Comparison of ENCODE assay signal across 10 cellular contexts in genomic region chr3:44988073-44988472, GRCh38. TPM values are rescaled to one million over a fixed set of nuclear protein-coding genes. Genes with fewer than 3 reads are reported as not detected.
A peak's percentile ranks its signal among the peaks of the same experiment; 100 is the strongest.
DNase-seq lines count a peak whose midpoint lies in the region; ATAC-seq and TF ChIP-seq lines count a peak whose summit lies in the region.
"Had no signal": no experiment of that assay in that cellular context is flagged by ENCODE, and none has a peak within 500 bp of the region (broad histone marks: within the 10 kb centered on the region; RNA-seq: fewer than 3 reads in every experiment).

No MANE protein-coding gene starts in this region.

- TF ChIP-seq EP300 in SK-N-SH (IDR thresholded peaks at IDR 0.05; ENCODE audit: borderline replicate concordance in 1 of 2, low read depth in 1 of 2, low read length in 1 of 2), result no peak

- 100% methylated on average over 2 of the region's 2 CpGs for WGBS in SK-N-SH (ENCODE audit: low lambda C conversion rate)

- peaks cover 34% of the 10 kb centered on the region for H3K79me2 ChIP-seq in SK-N-SH (ENCODE audit: insufficient read depth)

- H3K4me3 ChIP-seq in A673 (ENCODE audit: low read depth, low read length, poor library complexity, severe bottlenecking) (no peak overlapping the region), SK-N-SH (ENCODE audit: low read depth in 2 of 2, low read length in 1 of 2) (no peak overlapping the region), foreskin fibroblast (ENCODE audit: low read depth in 1 of 2, low read length in 2 of 2) (no peak overlapping the region)

- peak; percentile 22; the same call in 1 of the 2 replicates for TF ChIP-seq RAD21 in SK-N-SH (IDR thresholded peaks at IDR 0.05; ENCODE audit: low read length)

- no peak for ATAC-seq in HG03378 (IDR thresholded peaks at IDR 0.05; ENCODE audit: unreplicated experiment)
- no peak for ATAC-seq in HG03342 (IDR thresholded peaks at IDR 0.05; ENCODE audit: unreplicated experiment)
- ATAC-seq: activated naive CD8-positive, alpha-beta T cell treated with anti-CD3 and anti-CD28 coated beads, Interleukin-2, amount 50 U/mL, for 24 hours had no signal

- H3K36me3 ChIP-seq in A673 (ENCODE audit: insufficient read depth, low read length, poor library complexity, severe bottlenecking) (peaks cover 35% of the 10 kb centered on the region), SK-N-SH (replicated peaks in 1 of 2; ENCODE audit: control insufficient read depth in 1 of 2, insufficient read depth in 2 of 2, low read length in 1 of 2) (peaks cover 11 to 32% of the 10 kb centered on the region in 2 experiments)

- peak overlapping the region; percentile 50 for H3K27ac ChIP-seq in A673 (ENCODE audit: low read depth, low read length, poor library complexity, severe bottlenecking)
- no peak overlapping the region for H3K27ac ChIP-seq in SK-N-SH (ENCODE audit: low read depth in 2 of 2, low read length in 1 of 2)

- no peaks in the 10 kb centered on the region for H4K20me1 ChIP-seq in SK-N-SH (ENCODE audit: insufficient read depth)

- peak; percentile 50 for TF ChIP-seq CTCF in A673 (conservative IDR thresholded peaks at IDR 0.05; ENCODE audit: low read depth, low read length)
- TF ChIP-seq CTCF in GM12872 (IDR thresholded peaks at IDR 0.05; ENCODE audit: insufficient read depth, low read depth, low read length), result peak; percentile 53; the same call in 2 of the 3 replicates
- TF ChIP-seq CTCF in SK-N-SH (IDR thresholded peaks at IDR 0.05), result peak; percentile 61
- peak; percentile 52 for TF ChIP-seq CTCF in foreskin fibroblast (IDR thresholded peaks at IDR 0.05; ENCODE audit: low read depth, low read length)

- no TSS peak for BruUV-seq in A673 (replicated peaks; lab: Mats Ljungman, UMichigan)

- no peak overlapping the region for H2AFZ ChIP-seq in SK-N-SH (ENCODE audit: low read depth)

- H3K9me3 ChIP-seq in A673 (ENCODE audit: low read depth, low read length, poor library complexity, severe bottlenecking), result no peaks in the 10 kb centered on the region
- H3K9me3 ChIP-seq in SK-N-SH, result no peaks in the 10 kb centered on the region

- H3K4me2 ChIP-seq in SK-N-SH, result no peak overlapping the region

- H3K27me3 ChIP-seq in A673 (replicated peaks; ENCODE audit: insufficient read depth, low read depth, low read length, poor library complexity) (no peaks in the 10 kb centered on the region), SK-N-SH (ENCODE audit: insufficient read depth) (no peaks in the 10 kb centered on the region)

- DNase-seq in A673 (ENCODE audit: low spot score), result peak; percentile 43
- DNase-seq in SK-N-SH, result peak; percentile 34
- DNase-seq in foreskin fibroblast, result peak in 1 of 2 donors; percentile 42
- no peak for DNase-seq in stimulated activated CD8-positive, alpha-beta memory T cell treated with anti-CD3 and anti-CD28 coated beads, Interleukin-4, amount 100 ng/mL, for 48 hours
- DNase-seq in HT-29 (ENCODE audit: low spot score), result no peak
- DNase-seq: activated naive CD8-positive, alpha-beta T cell treated with anti-CD3 and anti-CD28 coated beads, Interleukin-2, amount 50 U/mL, for 24 hours; GDM1 had no signal

- CTCF ChIA-PET in A673 (lab: Charles Lee), result no interaction called here
- CTCF ChIA-PET in SK-N-SH (lab: Yijun Ruan, JAX), result interaction anchor here (1.0 to 2.5 kb wide), 5 partner anchors 10 to 27 kb away, joined by 3 to 9 read pairs (median 4); partner anchors contain the start of genes EXOSC7 and ZDHHC3

- no peaks in the 10 kb centered on the region for H3K9me2 ChIP-seq in SK-N-SH

- H3F3A ChIP-seq in SK-N-SH (replicated peaks; ENCODE audit: insufficient read depth), result no peaks in the 10 kb centered on the region

- intact Hi-C loops in A673 (cut with micrococcal nuclease; ENCODE audit: unreplicated experiment), result no loop called here

- H3K9ac ChIP-seq in SK-N-SH, result no peak overlapping the region

- POLR2A ChIA-PET in A673 (lab: Charles Lee; ENCODE audit: low non-redundant PET) (no interaction called here), SK-N-SH (lab: Yijun Ruan, JAX) (no interaction called here)

- H3K4me1 ChIP-seq in A673 (ENCODE audit: insufficient read depth, low read length, poor library complexity, severe bottlenecking) (peaks cover 11% of the 10 kb centered on the region), SK-N-SH (ENCODE audit: control insufficient read depth in 1 of 2, insufficient read depth in 2 of 2, low read depth in 1 of 2, low read length in 1 of 2) (peaks cover under 1 to 5% of the 10 kb centered on the region in 2 experiments; a peak in 2 of 4 replicates)

TF ChIP-seq in SK-N-SH, 30 proteins besides CTCF, POLR2A, EP300 and RAD21:
- TF ChIP-seq PBX3 (IDR thresholded peaks at IDR 0.05) (no peak), SIN3A (IDR thresholded peaks at IDR 0.05; ENCODE audit: borderline replicate concordance, low read depth, low read length) (no peak), FOXJ3 (CRISPR knock-in tag; IDR thresholded peaks at IDR 0.05) (no peak), TEAD4 (IDR thresholded peaks at IDR 0.05; ENCODE audit: borderline replicate concordance, insufficient read depth) (no peak), NRF1 (IDR thresholded peaks at IDR 0.05; ENCODE audit: low read depth, low read length) (no peak), EZH2phosphoT487 (IDR thresholded peaks at IDR 0.05; ENCODE audit: borderline replicate concordance, low read depth) (no peak), NFIC (IDR thresholded peaks at IDR 0.05; ENCODE audit: borderline replicate concordance) (no peak), ZBTB33 (IDR thresholded peaks at IDR 0.05; ENCODE audit: borderline replicate concordance, low read depth) (no peak), JUND (IDR thresholded peaks at IDR 0.05) (no peak), IRF3 (IDR thresholded peaks at IDR 0.05; ENCODE audit: low read depth, low read length) (no peak), ELF1 (IDR thresholded peaks at IDR 0.05) (no peak)

RNA-seq across cellular contexts. Expression of gene EXOSC7, which starts 12.0 kb away (rescaled TPM):
- total RNA-seq in A673 (2021), result 47.4 and 57.3 TPM in 2 replicates
- polyA plus RNA-seq in SK-N-SH (2012; rRNA removed), result 83.5 and 96.4 TPM in 2 replicates
- polyA plus RNA-seq in SK-N-SH (2012; cell fraction: cytosol; rRNA removed), result 94.3 and 94.9 TPM in 2 replicates
- 66.6 and 68.4 TPM in 2 replicates for polyA plus RNA-seq in SK-N-SH (2012; cell fraction: nucleus; rRNA removed)
- total RNA-seq in HT-29 (2014; rRNA removed; shearing (Covaris generic)), result 35.2 and 45.8 TPM in 2 replicates

RNA-seq across cellular contexts. Expression of gene ZDHHC3, which starts 12.1 kb away (rescaled TPM):
- total RNA-seq in A673 (2021), result 94.7 and 95.2 TPM in 2 replicates
- 60.7 and 72.3 TPM in 2 replicates for polyA plus RNA-seq in SK-N-SH (2012; rRNA removed)
- 45.7 and 63.4 TPM in 2 replicates for polyA plus RNA-seq in SK-N-SH (2012; cell fraction: cytosol; rRNA removed)
- polyA plus RNA-seq in SK-N-SH (2012; cell fraction: nucleus; rRNA removed), result 51.3 and 65.3 TPM in 2 replicates
- total RNA-seq in HT-29 (2014; rRNA removed; shearing (Covaris generic)), result 136 and 145 TPM in 2 replicates

RNA-seq across cellular contexts. Expression of gene CLEC3B, which starts 38.0 kb away (rescaled TPM):
- 0.81 and 1.0 TPM in 2 replicates for total RNA-seq in A673 (2021)
- polyA plus RNA-seq in SK-N-SH (2012; rRNA removed), result 0.16 and 0.46 TPM in 2 replicates
- 0.05 and 0.23 TPM in 2 replicates for polyA plus RNA-seq in SK-N-SH (2012; cell fraction: cytosol; rRNA removed)
- polyA plus RNA-seq in SK-N-SH (2012; cell fraction: nucleus; rRNA removed), result 2.1 and 3.1 TPM in 2 replicates
- total RNA-seq in HT-29 (2014; rRNA removed; shearing (Covaris generic)), result not detected in 2 replicates

Comparison
In these comparisons a context has a peak if more than half of its experiments do, and no peak if none do; other contexts are left out.
1. DNase-seq: peak in A673 (single experiment) and SK-N-SH (single experiment); none in stimulated activated CD8-positive, alpha-beta memory T cell treated with anti-CD3 and anti-CD28 coated beads, Interleukin-4, amount 100 ng/mL, for 48 hours (single experiment) and HT-29 (single experiment).
2. Peak in every context shown above with its lines, with median percentiles within 50 percentile points of each other: CTCF ChIP-seq.